14 cellular contexts compared by ENCODE assay signal in the genomic region with DNA sequence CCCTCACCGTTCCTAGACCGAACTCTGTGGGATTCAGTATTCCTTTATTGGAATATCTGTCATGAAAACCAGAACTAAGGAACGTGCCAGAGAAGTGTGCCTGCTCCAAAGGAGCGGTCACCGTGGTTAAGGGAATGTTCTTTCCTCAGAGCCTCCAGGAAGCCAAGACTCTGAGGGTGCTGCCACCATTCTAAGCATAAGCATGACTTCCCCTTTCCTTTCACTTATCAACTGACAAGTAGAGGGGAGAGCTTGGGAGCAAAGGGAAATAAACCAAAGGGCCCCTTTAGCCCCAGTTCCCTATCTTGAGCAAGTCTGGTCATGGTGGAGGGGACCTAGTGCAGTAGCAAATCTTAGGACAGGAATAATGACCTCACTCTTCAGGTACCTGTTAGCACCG. TPM values are rescaled to one million over a fixed set of nuclear protein-coding genes. Genes with fewer than 3 reads are reported as not detected.
A peak's percentile ranks its signal among the peaks of the same experiment; 100 is the strongest.
DNase-seq lines count a peak whose midpoint lies in the region; ATAC-seq and TF ChIP-seq lines count a peak whose summit lies in the region.
"Had no signal": no experiment of that assay in that cellular context is flagged by ENCODE, and none has a peak within 500 bp of the region (broad histone marks: within the 10 kb centered on the region; RNA-seq: fewer than 3 reads in every experiment).

No MANE protein-coding gene starts in this region.

- no peaks in the 10 kb centered on the region for H3K27me3 Mint-ChIP-seq in activated T-cell treated with anti-CD3 and anti-CD28 coated beads, Interleukin-2, amount 50 U/mL, for 24 hours
- no peaks in the 10 kb centered on the region for H3K27me3 Mint-ChIP-seq in activated T-cell treated with anti-CD3 and anti-CD28 coated beads, Interleukin-2, amount 50 U/mL, for 4 hours (ENCODE audit: low read depth)
- H3K27me3 Mint-ChIP-seq in dendritic cell treated with granulocyte-macrophage colony-stimulating factor and Interleukin-4, amounts not matched to agents 40 ng/mL and 50 ng/mL, for 4 days, result no peaks in the 10 kb centered on the region

- no peak overlapping the region for H2BK5ac ChIP-seq in mesenchymal stem cell (ENCODE audit: low read depth, low read length, poor library complexity, severe bottlenecking)

- no peak overlapping the region for H3K4ac ChIP-seq in mesenchymal stem cell (ENCODE audit: low read depth in 1 of 2, low read length in 2 of 2)

- H3K4me1 ChIP-seq in mesenchymal stem cell (ENCODE audit: control insufficient read depth, insufficient read depth, low read depth, low read length) (no peaks in the 10 kb centered on the region), upper lobe of right lung (no peaks in the 10 kb centered on the region)

- H2AK5ac ChIP-seq in mesenchymal stem cell (ENCODE audit: low read length, severe bottlenecking), result no peak overlapping the region

- H3K14ac ChIP-seq in mesenchymal stem cell (ENCODE audit: low read length in 2 of 2), result no peak overlapping the region

- no peak overlapping the region for H2BK15ac ChIP-seq in mesenchymal stem cell (ENCODE audit: low read depth, poor library complexity, severe bottlenecking)

- H2BK12ac ChIP-seq in mesenchymal stem cell (ENCODE audit: low read length in 2 of 2), result no peak overlapping the region

- no peak overlapping the region for H3K18ac ChIP-seq in mesenchymal stem cell (ENCODE audit: low read depth in 1 of 2, low read length in 2 of 2)

- H2AFZ ChIP-seq in mesenchymal stem cell (ENCODE audit: low read depth, low read length), result no peak overlapping the region

- H3K4me1 Mint-ChIP-seq in activated T-cell treated with anti-CD3 and anti-CD28 coated beads, Interleukin-2, amount 50 U/mL, for 24 hours (ENCODE audit: low read depth), result peaks cover 10% of the 10 kb centered on the region
- H3K4me1 Mint-ChIP-seq in activated T-cell treated with anti-CD3 and anti-CD28 coated beads, Interleukin-2, amount 50 U/mL, for 4 hours (ENCODE audit: low read depth), result peaks cover 3% of the 10 kb centered on the region
- H3K4me1 Mint-ChIP-seq in dendritic cell treated with granulocyte-macrophage colony-stimulating factor and Interleukin-4, amounts not matched to agents 40 ng/mL and 50 ng/mL, for 4 days (ENCODE audit: low read depth), result peaks cover 26% of the 10 kb centered on the region

- CTCF ChIA-PET in HEK293T (lab: Yijun Ruan, JAX), result interaction anchor here (1.2 kb wide), 1 partner anchor 9 kb away, joined by 4 read pairs; no protein-coding TSS in a partner anchor

- 74% methylated on average over 6 of the region's 6 CpGs for WGBS in mesenchymal stem cell

- peaks cover 1% of the 10 kb centered on the region for H3K79me1 ChIP-seq in mesenchymal stem cell (replicated peaks; ENCODE audit: low read length, poor library complexity, severe bottlenecking)

- no peak for TF ChIP-seq CTCF in upper lobe of right lung (IDR thresholded peaks at IDR 0.05)

- peaks cover 77% of the 10 kb centered on the region for H3K36me3 Mint-ChIP-seq in activated T-cell treated with anti-CD3 and anti-CD28 coated beads, Interleukin-2, amount 50 U/mL, for 24 hours (ENCODE audit: low read depth)
- H3K36me3 Mint-ChIP-seq in activated T-cell treated with anti-CD3 and anti-CD28 coated beads, Interleukin-2, amount 50 U/mL, for 4 hours (ENCODE audit: insufficient read depth), result peaks cover 46% of the 10 kb centered on the region
- H3K36me3 Mint-ChIP-seq in dendritic cell treated with granulocyte-macrophage colony-stimulating factor and Interleukin-4, amounts not matched to agents 40 ng/mL and 50 ng/mL, for 4 days (ENCODE audit: low read depth), result peaks cover 73% of the 10 kb centered on the region

- no peak overlapping the region for H2BK120ac ChIP-seq in mesenchymal stem cell (ENCODE audit: low read depth, low read length)

- H3K9ac ChIP-seq in mesenchymal stem cell (ENCODE audit: low read length), result peak overlapping the region; percentile 90

- H3K27me3 ChIP-seq in mesenchymal stem cell (ENCODE audit: control insufficient read depth in 1 of 2, insufficient read depth in 1 of 2, low read length in 2 of 2) (no peaks in the 10 kb centered on the region), upper lobe of right lung (no peaks in the 10 kb centered on the region)
- H3K27me3 ChIP-seq: ovary had no signal

- no peak overlapping the region for H4K8ac ChIP-seq in mesenchymal stem cell (ENCODE audit: low read length)

- intact Hi-C loops in dendritic cell treated with granulocyte-macrophage colony-stimulating factor and Interleukin-4, amounts not matched to agents 40 ng/mL and 50 ng/mL, for 4 days (cut with micrococcal nuclease), result no loop called here
- intact Hi-C loops in upper lobe of right lung (cut with DNase I), result no loop called here

- H3K4me3 ChIP-seq in mesenchymal stem cell (ENCODE audit: insufficient read depth in 1 of 2, low read depth in 1 of 2, low read length in 2 of 2), result peak overlapping the region in 1 of 2 experiments; percentile 43
- H3K4me3 ChIP-seq in upper lobe of right lung, result no peak overlapping the region
- H3K4me3 ChIP-seq: ovary had no signal

- no peaks in the 10 kb centered on the region for H3K9me3 Mint-ChIP-seq in activated T-cell treated with anti-CD3 and anti-CD28 coated beads, Interleukin-2, amount 50 U/mL, for 24 hours
- no peaks in the 10 kb centered on the region for H3K9me3 Mint-ChIP-seq in activated T-cell treated with anti-CD3 and anti-CD28 coated beads, Interleukin-2, amount 50 U/mL, for 4 hours
- H3K9me3 Mint-ChIP-seq in dendritic cell treated with granulocyte-macrophage colony-stimulating factor and Interleukin-4, amounts not matched to agents 40 ng/mL and 50 ng/mL, for 4 days, result no peaks in the 10 kb centered on the region

- no peak overlapping the region for H3K23ac ChIP-seq in mesenchymal stem cell (ENCODE audit: low read length in 2 of 2)

- H3K36me3 ChIP-seq in mesenchymal stem cell (ENCODE audit: control insufficient read depth in 1 of 2, insufficient read depth in 2 of 2, low read depth in 1 of 2, low read length in 2 of 2), result peaks cover 11 to 22% of the 10 kb centered on the region in 2 experiments
- peaks cover 8% of the 10 kb centered on the region for H3K36me3 ChIP-seq in upper lobe of right lung
- H3K36me3 ChIP-seq: ovary had no signal

- H4K91ac ChIP-seq in mesenchymal stem cell (ENCODE audit: low read length), result no peak overlapping the region

- H3K27ac Mint-ChIP-seq in activated T-cell treated with anti-CD3 and anti-CD28 coated beads, Interleukin-2, amount 50 U/mL, for 24 hours, result peak overlapping the region; percentile 17
- H3K27ac Mint-ChIP-seq in dendritic cell treated with granulocyte-macrophage colony-stimulating factor and Interleukin-4, amounts not matched to agents 40 ng/mL and 50 ng/mL, for 4 days, result peak overlapping the region; percentile 12

- H3K4me2 ChIP-seq in mesenchymal stem cell (ENCODE audit: low read length, poor library complexity, severe bottlenecking), result no peak overlapping the region

- POLR2A ChIA-PET in HEK293T (lab: Yijun Ruan, JAX), result no interaction called here

- no peak overlapping the region for H3K27ac ChIP-seq in mesenchymal stem cell (ENCODE audit: low read length, poor library complexity, severe bottlenecking)
- peak overlapping the region; percentile 64 for H3K27ac ChIP-seq in upper lobe of right lung
- H3K27ac ChIP-seq: ovary had no signal

- H3K4me3 Mint-ChIP-seq in activated T-cell treated with anti-CD3 and anti-CD28 coated beads, Interleukin-2, amount 50 U/mL, for 24 hours, result no peak overlapping the region
- no peak overlapping the region for H3K4me3 Mint-ChIP-seq in activated T-cell treated with anti-CD3 and anti-CD28 coated beads, Interleukin-2, amount 50 U/mL, for 4 hours
- no peak overlapping the region for H3K4me3 Mint-ChIP-seq in dendritic cell treated with granulocyte-macrophage colony-stimulating factor and Interleukin-4, amounts not matched to agents 40 ng/mL and 50 ng/mL, for 4 days

- ATAC-seq in activated T-cell treated with anti-CD3 and anti-CD28 coated beads, Interleukin-2, amount 50 U/mL, for 4 hours, result no peak
- ATAC-seq in upper lobe of right lung (peak; percentile 74), HG03521 (IDR thresholded peaks at IDR 0.05; ENCODE audit: unreplicated experiment) (no peak)

- DNase-seq in activated T-cell treated with anti-CD3 and anti-CD28 coated beads, Interleukin-2, amount 50 U/mL, for 24 hours, result no peak
- DNase-seq in activated T-cell treated with anti-CD3 and anti-CD28 coated beads, Interleukin-2, amount 50 U/mL, for 4 hours, result no peak
- peak; percentile 62 for DNase-seq in mesenchymal stem cell
- DNase-seq in upper lobe of right lung, result no peak
- DNase-seq in NCI-H1092 treated with DMSO at 0.1 percent for 48 hours (lab: John Stamatoyannopoulos, UW), result no peak
- no peak for DNase-seq in HEK293T (ENCODE audit: extremely low spot score)
- DNase-seq: activated gamma-delta T cell treated with Interleukin-2 at 50 U/mL for 16 hours; central memory CD4-positive, alpha-beta T cell; NCI-H1417 treated with DMSO at 0.1 percent for 48 hours; NCI-H69; ovary; stimulated activated CD4-positive, alpha-beta T cell treated with anti-CD3 and anti-CD28 coated beads, Interleukin-4, amount 100 ng/mL, for 4 hours had no signal

- no peaks in the 10 kb centered on the region for H3K9me3 ChIP-seq in mesenchymal stem cell (ENCODE audit: control insufficient read depth, low read length)
- no peaks in the 10 kb centered on the region for H3K9me3 ChIP-seq in upper lobe of right lung
- H3K9me3 ChIP-seq: ovary had no signal

TF ChIP-seq in HEK293T, 16 proteins besides CTCF, POLR2A, EP300 and RAD21:
- TF ChIP-seq PKNOX1 (IDR thresholded peaks at IDR 0.05), result no peak
- TF ChIP-seq BHLHE40 (IDR thresholded peaks at IDR 0.05; ENCODE audit: borderline replicate concordance), result no peak
- no peak for TF ChIP-seq CTBP1 (IDR thresholded peaks at IDR 0.05; ENCODE audit: borderline replicate concordance)
- no peak for TF ChIP-seq NFRKB (IDR thresholded peaks at IDR 0.05)
- no peak for TF ChIP-seq SP1 (IDR thresholded peaks at IDR 0.05)

RNA-seq across cellular contexts. Expression of gene CTR9, which starts 26.8 kb away (rescaled TPM):
- 10 to 100 TPM; 51.9 to 56.0 (median 53.9) TPM for total RNA-seq in activated T-cell treated with anti-CD3 and anti-CD28 coated beads, Interleukin-2, amount 50 U/mL, for 4 hours
- 25.8 TPM for polyA plus RNA-seq in mesenchymal stem cell (2013, experiment 1 of 2)
- polyA plus RNA-seq in mesenchymal stem cell (2013, experiment 2 of 2), result 25.4 TPM
- total RNA-seq in upper lobe of right lung, result 31.3 TPM

RNA-seq across cellular contexts. Expression of gene EIF4G2, which starts 30.9 kb away (rescaled TPM):
- total RNA-seq in activated T-cell treated with anti-CD3 and anti-CD28 coated beads, Interleukin-2, amount 50 U/mL, for 4 hours, result 1,000 to 10,000 TPM; 1,584 to 1,612 (median 1,605) TPM
- polyA plus RNA-seq in mesenchymal stem cell (2013, experiment 1 of 2), result 814 TPM
- polyA plus RNA-seq in mesenchymal stem cell (2013, experiment 2 of 2), result 829 TPM
- 801 TPM for total RNA-seq in upper lobe of right lung
